In the genomic region with DNA sequence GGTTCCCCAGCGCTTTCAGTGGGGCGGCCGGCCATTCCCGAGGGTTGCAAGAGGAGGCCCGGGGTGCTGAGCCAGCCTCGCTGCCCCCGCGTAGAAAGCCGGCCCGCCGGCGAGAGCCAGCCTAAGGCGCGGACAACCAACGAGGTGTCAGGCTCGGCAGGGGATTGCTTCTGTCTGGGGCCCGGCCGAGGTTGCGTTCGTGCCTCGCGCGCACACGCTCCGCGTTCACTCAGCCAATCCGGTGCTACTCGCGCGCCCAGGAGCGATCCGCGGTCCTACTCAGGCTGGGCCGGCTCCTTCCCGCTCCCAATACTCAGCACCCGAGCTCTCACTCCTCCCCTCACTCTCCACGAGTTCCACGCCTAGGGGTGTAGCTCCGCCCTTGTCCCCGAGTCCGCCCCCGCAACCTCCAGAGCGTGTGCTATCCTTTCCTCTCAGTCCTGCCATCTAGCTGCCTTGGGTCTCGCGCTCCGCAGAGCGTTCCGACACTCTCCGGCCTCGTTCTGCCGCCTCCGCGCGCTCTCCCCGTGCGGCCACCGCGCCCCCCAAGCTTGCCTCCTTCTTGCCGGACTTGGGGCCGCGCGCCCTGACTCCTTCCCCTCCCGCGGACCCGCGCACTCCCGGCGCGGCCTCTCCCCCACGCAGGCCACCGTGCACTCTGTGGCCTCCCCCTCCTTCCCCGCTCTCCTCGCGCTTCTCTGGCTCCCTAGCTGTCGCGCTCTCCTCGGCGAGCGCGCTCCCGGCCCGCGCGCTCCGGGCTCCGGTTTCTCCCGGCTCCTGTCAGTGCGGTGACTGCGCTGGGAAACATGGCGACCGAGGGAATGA, we compare ENCODE assay signal across 8 cellular contexts. TPM values are rescaled to one million over a fixed set of nuclear protein-coding genes. Genes with fewer than 3 reads are reported as not detected.
A peak's percentile ranks its signal among the peaks of the same experiment; 100 is the strongest.
DNase-seq lines count a peak whose midpoint lies in the region; ATAC-seq, FAIRE-seq and TF ChIP-seq lines count a peak whose summit lies in the region.

Gene GPHN, plus strand, starts transcription at position 426 of the 825 bp plus-strand sequence.

- TF ChIP-seq CTCF in D721Med (IDR thresholded peaks at IDR 0.05; ENCODE audit: insufficient read depth, missing control alignments): no peak

- peak; percentile 44 for DNase-seq in D721Med (ENCODE audit: insufficient read length, low spot score)
- peak; percentile 90 to 93 for DNase-seq in activated T-cell treated with anti-CD3 and anti-CD28 coated beads, Interleukin-2, amount 50 U/mL, for 48 hours
- peak; percentile 78 to 81 for DNase-seq in stimulated activated CD8-positive, alpha-beta memory T cell treated with anti-CD3 and anti-CD28 coated beads, Interleukin-7, amount 100 ng/mL, for 4 hours (ENCODE audit: low read depth in 2 of 2)

- WGBS in HUES64: under 1% methylated on average over 91 of the region's 91 CpGs

- H3K9me3 ChIP-seq in HUES64 (ENCODE audit: insufficient read depth, low read depth, low read length): no peaks in the 10 kb centered on the region
- H3K9me3 ChIP-seq in muscle layer of duodenum (ENCODE audit: control insufficient read depth in 1 of 2, low read length in 2 of 2): no peaks in the 10 kb centered on the region

- peaks cover 7% of the 10 kb centered on the region for H3K4me1 ChIP-seq in HUES64 (ENCODE audit: insufficient read depth, low read length)
- H3K4me1 ChIP-seq in muscle layer of duodenum (ENCODE audit: control insufficient read depth in 1 of 2, insufficient read depth in 2 of 2, low read length in 2 of 2): peaks cover 5 to 12% of the 10 kb centered on the region in 2 donors

- H3K36me3 ChIP-seq in HUES64 (ENCODE audit: insufficient read depth, low read length) (no peaks in the 10 kb centered on the region), muscle layer of duodenum (ENCODE audit: control insufficient read depth in 1 of 2, insufficient read depth in 2 of 2, low read length in 2 of 2) (no peaks in the 10 kb centered on the region)

- H3K27ac ChIP-seq in HUES64 (ENCODE audit: low read depth, low read length) (peak within 1 kb of the TSS; percentile 78), muscle layer of duodenum (ENCODE audit: low read length) (peak within 1 kb of the TSS; percentile 94)

- H3K27me3 ChIP-seq in HUES64 (ENCODE audit: insufficient read depth, low read length): peaks cover 35% of the 10 kb centered on the region
- H3K27me3 ChIP-seq in muscle layer of duodenum (ENCODE audit: low read depth, low read length): no peaks in the 10 kb centered on the region

- no peak for FAIRE-seq in D721Med (lab: Jason Lieb, UNC)

- H3K4me3 ChIP-seq in HUES64 (ENCODE audit: low read length) (peak within 1 kb of the TSS; percentile 85), muscle layer of duodenum (ENCODE audit: low read depth in 1 of 2, low read length in 2 of 2) (peak within 1 kb of the TSS; percentile 92 to 97)

- ATAC-seq in GM21447 (IDR thresholded peaks at IDR 0.05; ENCODE audit: unreplicated experiment) (peak; percentile 78), esophagus mucosa (peak; percentile 100)

- peak within 1 kb of the TSS; percentile 82 for H3K9ac ChIP-seq in HUES64 (ENCODE audit: low read depth, low read length)

TF ChIP-seq in PFSK-1, 5 proteins besides CTCF, POLR2A, EP300 and RAD21:
- no peak for TF ChIP-seq SIN3A (IDR thresholded peaks at IDR 0.05; ENCODE audit: borderline replicate concordance, insufficient read depth, low read length)
- peak; percentile 23; the same call in 1 of the 2 replicates for TF ChIP-seq TAF1 (IDR thresholded peaks at IDR 0.05; ENCODE audit: borderline replicate concordance, insufficient read depth, low read length)
- TF ChIP-seq FOXP2 (optimal IDR thresholded peaks at IDR 0.05; ENCODE audit: borderline replicate concordance, extremely low read depth, extremely low read length, insufficient read depth): peak; percentile 60
- TF ChIP-seq, protein P1, sequence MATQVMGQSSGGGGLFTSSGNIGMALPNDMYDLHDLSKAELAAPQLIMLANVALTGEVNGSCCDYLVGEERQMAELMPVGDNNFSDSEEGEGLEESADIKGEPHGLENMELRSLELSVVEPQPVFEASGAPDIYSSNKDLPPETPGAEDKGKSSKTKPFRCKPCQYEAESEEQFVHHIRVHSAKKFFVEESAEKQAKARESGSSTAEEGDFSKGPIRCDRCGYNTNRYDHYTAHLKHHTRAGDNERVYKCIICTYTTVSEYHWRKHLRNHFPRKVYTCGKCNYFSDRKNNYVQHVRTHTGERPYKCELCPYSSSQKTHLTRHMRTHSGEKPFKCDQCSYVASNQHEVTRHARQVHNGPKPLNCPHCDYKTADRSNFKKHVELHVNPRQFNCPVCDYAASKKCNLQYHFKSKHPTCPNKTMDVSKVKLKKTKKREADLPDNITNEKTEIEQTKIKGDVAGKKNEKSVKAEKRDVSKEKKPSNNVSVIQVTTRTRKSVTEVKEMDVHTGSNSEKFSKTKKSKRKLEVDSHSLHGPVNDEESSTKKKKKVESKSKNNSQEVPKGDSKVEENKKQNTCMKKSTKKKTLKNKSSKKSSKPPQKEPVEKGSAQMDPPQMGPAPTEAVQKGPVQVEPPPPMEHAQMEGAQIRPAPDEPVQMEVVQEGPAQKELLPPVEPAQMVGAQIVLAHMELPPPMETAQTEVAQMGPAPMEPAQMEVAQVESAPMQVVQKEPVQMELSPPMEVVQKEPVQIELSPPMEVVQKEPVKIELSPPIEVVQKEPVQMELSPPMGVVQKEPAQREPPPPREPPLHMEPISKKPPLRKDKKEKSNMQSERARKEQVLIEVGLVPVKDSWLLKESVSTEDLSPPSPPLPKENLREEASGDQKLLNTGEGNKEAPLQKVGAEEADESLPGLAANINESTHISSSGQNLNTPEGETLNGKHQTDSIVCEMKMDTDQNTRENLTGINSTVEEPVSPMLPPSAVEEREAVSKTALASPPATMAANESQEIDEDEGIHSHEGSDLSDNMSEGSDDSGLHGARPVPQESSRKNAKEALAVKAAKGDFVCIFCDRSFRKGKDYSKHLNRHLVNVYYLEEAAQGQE (IDR thresholded peaks at IDR 0.05; ENCODE audit: insufficient read depth in 1 of 2, low read depth in 2 of 2, low read length in 2 of 2): no peak
- TF ChIP-seq POLR2AphosphoS5 (IDR thresholded peaks at IDR 0.05; ENCODE audit: low read depth, low read length): peak; percentile 63

RNA-seq across cellular contexts. Expression of gene GPHN, which starts in this region (rescaled TPM):
- polyA plus RNA-seq in HUES64 (2013, experiment 1 of 2): 13.8 TPM
- polyA plus RNA-seq in HUES64 (2013, experiment 2 of 2): 17.8 TPM
- 1.3 TPM for polyA plus RNA-seq in PFSK-1 (2012; ENCODE audit: insufficient read length, low read depth)
- 18.4 TPM for total RNA-seq in esophagus mucosa

Comparison
In these comparisons a context has a peak if more than half of its experiments do, and no peak if none do; other contexts are left out.
1. Peak in every context shown above with its lines: DNase-seq, ATAC-seq, H3K4me3 ChIP-seq and H3K27ac ChIP-seq.